Comparison of ENCODE assay signal across 16 cellular contexts in the genomic region with DNA sequence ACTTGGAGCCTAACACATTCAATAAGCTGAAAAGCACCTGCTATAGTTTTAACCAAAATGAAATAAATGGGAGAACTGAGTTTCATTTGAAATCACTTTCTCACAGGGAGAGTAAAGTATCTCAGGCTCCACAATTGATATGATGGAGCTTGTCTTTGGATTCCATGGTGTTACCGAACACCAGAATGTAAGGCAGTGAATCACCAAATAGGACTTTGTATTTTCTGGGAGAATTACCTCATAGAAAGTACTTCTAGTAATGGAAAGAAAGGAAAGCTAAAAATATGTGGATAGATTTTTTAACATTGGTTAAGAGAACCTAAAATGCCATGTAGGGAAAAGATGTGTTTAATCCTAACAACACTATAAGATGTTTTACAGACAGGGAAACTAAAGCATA.
DNase-seq lines count a peak whose midpoint lies in the region; ATAC-seq and TF ChIP-seq lines count a peak whose summit lies in the region.
"Had no signal": no experiment of that assay in that cellular context is flagged by ENCODE, and none has a peak within 500 bp of the region (broad histone marks: within the 10 kb centered on the region; RNA-seq: fewer than 3 reads in every experiment).

No MANE protein-coding gene starts in this region.

- no peak for TF ChIP-seq CTCF in chondrocyte (IDR thresholded peaks at IDR 0.05)
- TF ChIP-seq CTCF in adrenal gland (IDR thresholded peaks at IDR 0.05): no peak

- peaks cover 62% of the 10 kb centered on the region for H3K4me1 Mint-ChIP-seq in chondrocyte (ENCODE audit: low read depth)

- intact Hi-C loops in adrenal gland (cut with DNase I): no loop called here

- no peaks in the 10 kb centered on the region for H3K4me1 ChIP-seq in adipocyte (ENCODE audit: control insufficient read depth, insufficient read depth, low read length)
- H3K4me1 ChIP-seq in adrenal gland (replicated peaks in 1 of 2): no peaks in the 10 kb centered on the region

- H3K36me3 ChIP-seq in adipocyte (ENCODE audit: control insufficient read depth, insufficient read depth, low read length, severe bottlenecking) (no peaks in the 10 kb centered on the region), adrenal gland (replicated peaks in 1 of 2) (no peaks in the 10 kb centered on the region)

- 80 to 92% (median 86%) methylated on average over 1 of the region's 1 CpG for WGBS in adrenal gland, 4 donors

- H3K9me3 Mint-ChIP-seq in chondrocyte (ENCODE audit: low read depth): peaks cover 23% of the 10 kb centered on the region
- H3K9me3 Mint-ChIP-seq: CD4-positive, alpha-beta T cell had no signal

- TF ChIP-seq POLR2A in adrenal gland (IDR thresholded peaks at IDR 0.05): no peak

- H3K4me3 Mint-ChIP-seq in chondrocyte (ENCODE audit: unreplicated experiment): no peak overlapping the region
- H3K4me3 Mint-ChIP-seq: CD4-positive, alpha-beta T cell had no signal

- no peak overlapping the region for H3K27ac ChIP-seq in adrenal gland
- H3K27ac ChIP-seq: HL-60 had no signal

- H3K27ac Mint-ChIP-seq in chondrocyte (ENCODE audit: unreplicated experiment): peak overlapping the region; percentile 45
- H3K27ac Mint-ChIP-seq: CD4-positive, alpha-beta T cell had no signal

- DNase-seq in EH (ENCODE audit: low read depth): peak; percentile 38
- peak; percentile 32 for DNase-seq in adipocyte (ENCODE audit: low read depth)
- no peak for DNase-seq in chondrocyte (ENCODE audit: low spot score)
- peak; percentile 37 for DNase-seq in non-pigmented ciliary epithelial cell (ENCODE audit: low read depth)
- DNase-seq in mucosa of gallbladder (ENCODE audit: low spot score): no peak
- DNase-seq in NCI-H774 (lab: John Stamatoyannopoulos, UW): no peak
- DNase-seq in adrenal gland: no peak
- DNase-seq: 8988T; C1 segment of cervical spinal cord; Calu3; CD4-positive, alpha-beta T cell; DMS79; EL had no signal

- H3K4me3 ChIP-seq in adipocyte (ENCODE audit: low read length) (no peak overlapping the region), adrenal gland (no peak overlapping the region)

- ATAC-seq in GM21528 (IDR thresholded peaks at IDR 0.05; ENCODE audit: low FRiP score, unreplicated experiment): no peak
- ATAC-seq: HCT116 had no signal

- H3K27me3 Mint-ChIP-seq in chondrocyte (ENCODE audit: low read depth): no peaks in the 10 kb centered on the region

- no peak overlapping the region for H3K9ac ChIP-seq in adipocyte (ENCODE audit: low read length)

- no peaks in the 10 kb centered on the region for H3K27me3 ChIP-seq in adipocyte (replicated peaks; ENCODE audit: control insufficient read depth, insufficient read depth, low read length)
- no peaks in the 10 kb centered on the region for H3K27me3 ChIP-seq in adrenal gland

- peaks cover 21% of the 10 kb centered on the region for H3K9me3 ChIP-seq in adipocyte (ENCODE audit: control insufficient read depth, low read length)
- H3K9me3 ChIP-seq in adrenal gland (replicated peaks in 1 of 3): no peaks in the 10 kb centered on the region

- H3K36me3 Mint-ChIP-seq in chondrocyte (ENCODE audit: low read depth): peaks cover 24% of the 10 kb centered on the region

Comparison
In these comparisons a context has a peak if more than half of its experiments do, and no peak if none do; other contexts are left out.
1. DNase-seq: peak in EH (single experiment), adipocyte (single experiment) and non-pigmented ciliary epithelial cell (single experiment); none in chondrocyte (single experiment), mucosa of gallbladder (single experiment), NCI-H774 (single experiment) and adrenal gland (0 of 7).